8 cellular contexts compared by ENCODE assay signal in the genomic region with DNA sequence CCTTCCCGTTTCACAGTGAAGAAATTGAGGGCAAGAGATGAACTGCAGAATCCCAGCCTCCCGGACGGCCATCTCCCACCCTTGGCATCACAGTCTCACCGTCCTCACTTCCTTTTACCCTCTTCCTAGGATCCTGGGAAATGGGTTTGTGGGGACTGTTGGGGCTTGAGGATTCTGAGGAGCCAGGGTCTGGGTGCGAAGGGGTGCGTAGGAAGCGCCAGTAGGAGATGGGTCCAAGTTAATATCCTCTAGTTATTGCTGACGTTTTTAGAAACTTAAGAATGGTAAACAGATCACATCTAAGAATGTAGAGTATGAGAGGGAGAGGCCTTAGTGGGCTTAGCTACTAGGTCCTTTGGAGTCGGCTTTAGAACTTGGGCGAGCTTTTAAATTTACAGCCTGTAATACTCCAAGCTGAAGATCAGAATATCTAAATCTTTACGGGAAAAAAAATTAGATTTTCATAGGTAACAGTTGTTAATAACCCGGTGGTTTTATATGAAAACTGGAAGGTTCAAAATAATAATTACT. TPM values are rescaled to one million over a fixed set of nuclear protein-coding genes. Genes with fewer than 3 reads are reported as not detected.
DNase-seq lines count a peak whose midpoint lies in the region; ATAC-seq and TF ChIP-seq lines count a peak whose summit lies in the region.

No MANE protein-coding gene starts in this region.

- H3K27me3 Mint-ChIP-seq in activated CD8-positive, alpha-beta T cell treated with anti-CD3 and anti-CD28 coated beads, Interleukin-2, amount 10 ng/mL, durations not matched to agents 7 days and 5 days (ENCODE audit: low read depth), result no peaks in the 10 kb centered on the region
- peaks cover 3% of the 10 kb centered on the region for H3K27me3 Mint-ChIP-seq in stimulated activated naive CD8-positive, alpha-beta T cell treated with anti-CD3 and anti-CD28 coated beads, Interleukin-15, Interleukin-2, amounts not matched to agents 100 ng/mL and 50 ng/mL, for 24 hours

- H3K27me3 ChIP-seq in iPS-15b (ENCODE audit: control insufficient read depth, insufficient read depth, low read length), result no peaks in the 10 kb centered on the region

- H3K27ac ChIP-seq in C4-2B, result peak overlapping the region; percentile 82

- H3K4me3 ChIP-seq in HFF-Myc (replicated peaks; ENCODE audit: low read depth, low read length) (peak overlapping the region; percentile 97), iPS-15b (ENCODE audit: low read depth, low read length) (peak overlapping the region; percentile 96)

- H3K9me3 Mint-ChIP-seq in activated CD8-positive, alpha-beta T cell treated with anti-CD3 and anti-CD28 coated beads, Interleukin-2, amount 10 ng/mL, durations not matched to agents 7 days and 5 days (ENCODE audit: insufficient read depth), result no peaks in the 10 kb centered on the region
- H3K9me3 Mint-ChIP-seq in stimulated activated naive CD8-positive, alpha-beta T cell treated with anti-CD3 and anti-CD28 coated beads, Interleukin-15, Interleukin-2, amounts not matched to agents 100 ng/mL and 50 ng/mL, for 24 hours, result no peaks in the 10 kb centered on the region

- H3K4me1 Mint-ChIP-seq in activated CD8-positive, alpha-beta T cell treated with anti-CD3 and anti-CD28 coated beads, Interleukin-2, amount 10 ng/mL, durations not matched to agents 7 days and 5 days (ENCODE audit: low read depth), result peaks cover 42% of the 10 kb centered on the region
- H3K4me1 Mint-ChIP-seq in stimulated activated naive CD8-positive, alpha-beta T cell treated with anti-CD3 and anti-CD28 coated beads, Interleukin-15, Interleukin-2, amounts not matched to agents 100 ng/mL and 50 ng/mL, for 24 hours (ENCODE audit: low read depth), result peaks cover 48% of the 10 kb centered on the region

- no peak for ATAC-seq in activated CD8-positive, alpha-beta T cell treated with anti-CD3 and anti-CD28 coated beads, Interleukin-2, amount 10 ng/mL, durations not matched to agents 7 days and 5 days
- no peak for ATAC-seq in HG03520 (IDR thresholded peaks at IDR 0.05; ENCODE audit: unreplicated experiment)

- POLR2A ChIA-PET in activated CD8-positive, alpha-beta T cell treated with anti-CD3 and anti-CD28 coated beads, Interleukin-2, amount 10 ng/mL, durations not matched to agents 7 days and 5 days (lab: Charles Lee), result interaction anchor here (0.7 to 2.2 kb wide), 10 partner anchors 9 to 297 kb away, joined by 3 to 16 read pairs (median 3); a partner anchor contains a TSS

- DNase-seq in HFF-Myc (ENCODE audit: extremely low read depth, low read depth) (no peak), NCI-H128 (lab: John Stamatoyannopoulos, UW; ENCODE audit: unreplicated experiment) (no peak), posterior cingulate gyrus (no peak)
- DNase-seq in activated CD8-positive, alpha-beta T cell treated with anti-CD3 and anti-CD28 coated beads, Interleukin-2, amount 10 ng/mL, durations not matched to agents 7 days and 5 days, result no peak

- peak overlapping the region; percentile 90 for H3K9ac ChIP-seq in iPS-15b (ENCODE audit: low read depth, low read length)

- H3K27ac Mint-ChIP-seq in activated CD8-positive, alpha-beta T cell treated with anti-CD3 and anti-CD28 coated beads, Interleukin-2, amount 10 ng/mL, durations not matched to agents 7 days and 5 days, result peak overlapping the region; percentile 89
- H3K27ac Mint-ChIP-seq in stimulated activated naive CD8-positive, alpha-beta T cell treated with anti-CD3 and anti-CD28 coated beads, Interleukin-15, Interleukin-2, amounts not matched to agents 100 ng/mL and 50 ng/mL, for 24 hours, result peak overlapping the region; percentile 96

- peaks cover 8% of the 10 kb centered on the region for H3K36me3 ChIP-seq in iPS-15b (ENCODE audit: control insufficient read depth, insufficient read depth, low read length)

- intact Hi-C loops in posterior cingulate gyrus (cut with DNase I), result no loop called here

- H3K4me3 Mint-ChIP-seq in activated CD8-positive, alpha-beta T cell treated with anti-CD3 and anti-CD28 coated beads, Interleukin-2, amount 10 ng/mL, durations not matched to agents 7 days and 5 days, result peak overlapping the region; percentile 84
- H3K4me3 Mint-ChIP-seq in stimulated activated naive CD8-positive, alpha-beta T cell treated with anti-CD3 and anti-CD28 coated beads, Interleukin-15, Interleukin-2, amounts not matched to agents 100 ng/mL and 50 ng/mL, for 24 hours, result peak overlapping the region; percentile 93

- no peaks in the 10 kb centered on the region for H3K4me1 ChIP-seq in iPS-15b (ENCODE audit: control insufficient read depth, insufficient read depth, low read length)

- CTCF ChIA-PET in activated CD8-positive, alpha-beta T cell treated with anti-CD3 and anti-CD28 coated beads, Interleukin-2, amount 10 ng/mL, durations not matched to agents 7 days and 5 days (lab: Charles Lee), result interaction anchor here (0.7 to 2.7 kb wide), 9 partner anchors 12 to 247 kb away, joined by 3 to 16 read pairs (median 4); no protein-coding TSS in a partner anchor

- TF ChIP-seq CTCF in C4-2B (conservative IDR thresholded peaks at IDR 0.05), result no peak
- no peak for TF ChIP-seq CTCF in HFF-Myc (IDR thresholded peaks at IDR 0.05; ENCODE audit: low read depth, low read length, missing control alignments)

- peaks cover 36% of the 10 kb centered on the region for H3K36me3 Mint-ChIP-seq in activated CD8-positive, alpha-beta T cell treated with anti-CD3 and anti-CD28 coated beads, Interleukin-2, amount 10 ng/mL, durations not matched to agents 7 days and 5 days (ENCODE audit: low read depth)
- peaks cover 38% of the 10 kb centered on the region for H3K36me3 Mint-ChIP-seq in stimulated activated naive CD8-positive, alpha-beta T cell treated with anti-CD3 and anti-CD28 coated beads, Interleukin-15, Interleukin-2, amounts not matched to agents 100 ng/mL and 50 ng/mL, for 24 hours (ENCODE audit: low read depth)

- H3K9me3 ChIP-seq in iPS-15b (ENCODE audit: control insufficient read depth, insufficient read depth, low read length), result no peaks in the 10 kb centered on the region

RNA-seq across cellular contexts. Expression of a gene that starts 0.7 kb away (rescaled TPM):
- total RNA-seq in activated CD8-positive, alpha-beta T cell treated with anti-CD3 and anti-CD28 coated beads, Interleukin-2, amount 10 ng/mL, durations not matched to agents 7 days and 5 days, result 10 to 100 TPM; 53.3 to 55.0 TPM

RNA-seq across cellular contexts. Expression of a gene that starts 53.3 kb away (rescaled TPM):
- under 1 TPM; 0.21 to 0.29 TPM for total RNA-seq in activated CD8-positive, alpha-beta T cell treated with anti-CD3 and anti-CD28 coated beads, Interleukin-2, amount 10 ng/mL, durations not matched to agents 7 days and 5 days
